In genomic region chr20:44856442-44856841, GRCh38 we compare ENCODE assay signal across 20 cellular contexts. TPM values are rescaled to one million over a fixed set of nuclear protein-coding genes. Genes with fewer than 3 reads are reported as not detected.
DNase-seq lines count a peak whose midpoint lies in the region; ATAC-seq, FAIRE-seq and TF ChIP-seq lines count a peak whose summit lies in the region.
"Had no signal": no experiment of that assay in that cellular context is flagged by ENCODE, and none has a peak within 500 bp of the region (broad histone marks: within the 10 kb centered on the region; RNA-seq: fewer than 3 reads in every experiment).

No MANE protein-coding gene starts in this region.

- H3K9me2 ChIP-seq in OCI-LY7 (ENCODE audit: insufficient read depth, low read length), result no peaks in the 10 kb centered on the region

- peaks cover 24% of the 10 kb centered on the region for H3K4me1 ChIP-seq in Caco-2
- H3K4me1 ChIP-seq in OCI-LY7 (ENCODE audit: insufficient read depth, low read length, poor library complexity, severe bottlenecking), result peaks cover 5% of the 10 kb centered on the region
- peaks cover 0 to 33% (median 19%) of the 10 kb centered on the region in 4 donors for H3K4me1 ChIP-seq in esophagus muscularis mucosa
- peaks cover 0 to 6% (median 0%) of the 10 kb centered on the region in 3 donors for H3K4me1 ChIP-seq in pancreas
- no peaks in the 10 kb centered on the region for H3K4me1 ChIP-seq in left lung
- H3K4me1 ChIP-seq: BLaER1 had no signal

- H3K4me3 Mint-ChIP-seq in Caco-2 (ENCODE audit: unreplicated experiment), result peak overlapping the region; percentile 13
- H3K4me3 Mint-ChIP-seq: CD8-positive, alpha-beta T cell had no signal

- no peak for TF ChIP-seq CTCF in Caco-2 (IDR thresholded peaks at IDR 0.05; ENCODE audit: insufficient read depth in 1 of 2, low read depth in 1 of 2, low read length in 1 of 2, severe bottlenecking in 1 of 2, unreplicated experiment in 1 of 2)
- TF ChIP-seq CTCF in OCI-LY7 (conservative IDR thresholded peaks at IDR 0.05; ENCODE audit: low read length), result no peak
- TF ChIP-seq CTCF in esophagus muscularis mucosa (IDR thresholded peaks at IDR 0.05), result no peak
- TF ChIP-seq CTCF in pancreas (IDR thresholded peaks at IDR 0.05), result no peak
- TF ChIP-seq CTCF in left lung (IDR thresholded peaks at IDR 0.05), result no peak

- H3K27me3 ChIP-seq in Caco-2 (replicated peaks; ENCODE audit: control insufficient read depth, insufficient read depth, low read length) (no peaks in the 10 kb centered on the region), esophagus muscularis mucosa (no peaks in the 10 kb centered on the region), pancreas (no peaks in the 10 kb centered on the region), left lung (no peaks in the 10 kb centered on the region)
- H3K27me3 ChIP-seq: BLaER1, Peyer's patch had no signal

- no peaks in the 10 kb centered on the region for H3K27me3 Mint-ChIP-seq in Caco-2 (ENCODE audit: insufficient read depth, unreplicated experiment)

- BruUV-seq in Caco-2 (replicated peaks; lab: Mats Ljungman, UMichigan), result no TSS peak
- BruUV-seq in OCI-LY7 (replicated peaks; lab: Mats Ljungman, UMichigan), result no TSS peak

- WGBS in esophagus muscularis mucosa, result 58% methylated on average over 2 of the region's 2 CpGs
- WGBS in pancreas, 2 donors, result 27 to 32% methylated on average over 2 of the region's 2 CpGs

- CTCF ChIA-PET in Caco-2 (lab: Charles Lee) (interaction anchor here (0.6 to 1.7 kb wide), 5 partner anchors 10 to 239 kb away, joined by 3 to 12 read pairs (median 5); no protein-coding TSS in a partner anchor), OCI-LY7 (lab: Charles Lee; ENCODE audit: unreplicated experiment) (interaction anchor here (1.0 kb wide), 1 partner anchor 240 kb away, joined by 3 read pairs; no protein-coding TSS in a partner anchor)

- peak overlapping the region; percentile 86; the same call in 1 of the 2 replicates for H2AFZ ChIP-seq in OCI-LY7 (ENCODE audit: low read length)

- no peaks in the 10 kb centered on the region for H3K79me2 ChIP-seq in OCI-LY7 (ENCODE audit: insufficient read depth, low read depth, low read length)

- FAIRE-seq in pancreas (lab: Jason Lieb, UNC) (no peak), GM12892 (lab: Jason Lieb, UNC) (no peak)
- FAIRE-seq: A549 had no signal

- POLR2A ChIA-PET in Caco-2 (lab: Charles Lee) (interaction anchor here (0.5 to 1.5 kb wide), 3 partner anchors 29 to 722 kb away, joined by 3 to 9 read pairs (median 6); partner anchors contain the start of genes SYS1 and YWHAB), OCI-LY7 (lab: Charles Lee) (interaction anchor here (0.6 kb wide), 1 partner anchor 26 kb away, joined by 3 read pairs; no protein-coding TSS in a partner anchor)

- no peak overlapping the region for H3K4me2 ChIP-seq in OCI-LY7 (ENCODE audit: low read length)
- H3K4me2 ChIP-seq: A549, BLaER1, KMS-11 had no signal

- no peak for TF ChIP-seq POLR2A in esophagus muscularis mucosa (IDR thresholded peaks at IDR 0.05; ENCODE audit: low read depth)
- TF ChIP-seq POLR2A in GM12892 (IDR thresholded peaks at IDR 0.05; ENCODE audit: low read depth, low read length), result no peak

- H3K9me3 Mint-ChIP-seq in Caco-2 (ENCODE audit: unreplicated experiment), result peaks cover 25% of the 10 kb centered on the region
- H3K9me3 Mint-ChIP-seq: CD8-positive, alpha-beta T cell had no signal

- intact Hi-C loops in Caco-2 (cut with micrococcal nuclease; ENCODE audit: unreplicated experiment), result loop anchor here (1.0 to 2.0 kb wide), 2 partner anchors 8 to 28 kb away; partner anchors contain the start of gene YWHAB
- intact Hi-C loops in OCI-LY7 (cut with micrococcal nuclease; ENCODE audit: unreplicated experiment), result no loop called here
- intact Hi-C loops in esophagus muscularis mucosa (cut with DNase I), result no loop called here
- intact Hi-C loops in pancreas (cut with DNase I), result no loop called here
- intact Hi-C loops in left lung (cut with DNase I), result no loop called here

- H3K36me3 ChIP-seq in Caco-2 (ENCODE audit: control insufficient read depth, insufficient read depth, low read length), result no peaks in the 10 kb centered on the region
- no peaks in the 10 kb centered on the region for H3K36me3 ChIP-seq in OCI-LY7 (ENCODE audit: insufficient read depth, low read length)
- no peaks in the 10 kb centered on the region for H3K36me3 ChIP-seq in esophagus muscularis mucosa
- H3K36me3 ChIP-seq in pancreas, result no peaks in the 10 kb centered on the region
- no peaks in the 10 kb centered on the region for H3K36me3 ChIP-seq in left lung
- H3K36me3 ChIP-seq: BLaER1, Peyer's patch had no signal

- H3K27ac Mint-ChIP-seq in Caco-2 (ENCODE audit: unreplicated experiment), result peak overlapping the region; percentile 86
- H3K27ac Mint-ChIP-seq: CD8-positive, alpha-beta T cell had no signal

- H3K27ac ChIP-seq in OCI-LY7 (ENCODE audit: low read depth, low read length, poor library complexity, severe bottlenecking) (no peak overlapping the region), esophagus muscularis mucosa (replicated peaks in 1 of 4) (no peak overlapping the region), pancreas (no peak overlapping the region), left lung (no peak overlapping the region)
- H3K27ac ChIP-seq: A549, BLaER1, KMS-11, Peyer's patch had no signal

- TF ChIP-seq EP300 in esophagus muscularis mucosa (IDR thresholded peaks at IDR 0.05), result no peak

- H4K20me1 ChIP-seq in OCI-LY7 (ENCODE audit: insufficient read depth, low read length), result no peaks in the 10 kb centered on the region
- H4K20me1 ChIP-seq: BLaER1 had no signal

- no peaks in the 10 kb centered on the region for H3K36me3 Mint-ChIP-seq in Caco-2 (ENCODE audit: insufficient read depth, unreplicated experiment)
- H3K36me3 Mint-ChIP-seq: CD8-positive, alpha-beta T cell had no signal

- H3K4me3 ChIP-seq in Caco-2 (ENCODE audit: low read depth, low read length), result no peak overlapping the region
- H3K4me3 ChIP-seq in OCI-LY7 (ENCODE audit: low read depth, low read length, poor library complexity, severe bottlenecking), result no peak overlapping the region
- H3K4me3 ChIP-seq in esophagus muscularis mucosa, result no peak overlapping the region
- H3K4me3 ChIP-seq in pancreas, result no peak overlapping the region
- H3K4me3 ChIP-seq in left lung, result no peak overlapping the region
- H3K4me3 ChIP-seq: A549, BLaER1, Peyer's patch had no signal

- H3K9me3 ChIP-seq in Caco-2 (no peaks in the 10 kb centered on the region), OCI-LY7 (ENCODE audit: low read length) (peaks cover 15% of the 10 kb centered on the region; the same call in 1 of the 2 replicates), esophagus muscularis mucosa (no peaks in the 10 kb centered on the region), pancreas (no peaks in the 10 kb centered on the region), left lung (no peaks in the 10 kb centered on the region)
- H3K9me3 ChIP-seq: A549, Peyer's patch had no signal

- peaks cover 29% of the 10 kb centered on the region for H3K4me1 Mint-ChIP-seq in Caco-2 (ENCODE audit: low read depth, unreplicated experiment)

- in situ Hi-C loops in ACHN (cut with HindIII; ENCODE audit: low pct_ligation_motif_present, low pct_unique_long_range_greater_than_20kb, low sequenced_read_pairs), result no loop called here

- ATAC-seq in pancreas (peak; percentile 70 to 91 (median 82)), left lung (no peak)
- ATAC-seq: CD8-positive, alpha-beta T cell had no signal

- peak; percentile 86 to 90 for DNase-seq in Caco-2
- no peak for DNase-seq in OCI-LY7 (ENCODE audit: low spot score)
- peak; percentile 2 for DNase-seq in esophagus muscularis mucosa (ENCODE audit: extremely low spot score)
- DNase-seq in pancreas, result peak in 1 of 6 donors; percentile 42
- no peak for DNase-seq in ACHN
- DNase-seq in left lung, result no peak
- DNase-seq in GM12892 (ENCODE audit: insufficient read length), result no peak
- DNase-seq: CD8-positive, alpha-beta T cell; GOT3; NCI-H1048; NCI-H146; NCI-H2029 treated with DMSO at 0.1 percent for 48 hours; NCI-H2171; NCI-H526; Peyer's patch; Right ventricle myocardium superior had no signal

RNA-seq across cellular contexts. Expression of gene YWHAB, which starts 29.1 kb away (rescaled TPM):
- total RNA-seq in Caco-2 (2022) (522 and 539 TPM in 2 replicates), OCI-LY7 (2022) (245 and 256 TPM in 2 replicates), esophagus muscularis mucosa (100 to 1,000 TPM; 121 to 140 (median 130) TPM), pancreas (10 to 100 TPM; 24.9 to 87.3 (median 47.0) TPM), left lung (100 to 1,000 TPM; 188 to 228 TPM)
- total RNA-seq in OCI-LY7 (2014; rRNA removed; shearing (Covaris generic)), result 60.5 and 72.8 TPM in 2 replicates
- polyA plus RNA-seq in pancreas, result 10 to 100 TPM; 17.9 to 47.4 TPM
- 138 TPM for polyA plus RNA-seq in GM12892 (2012; ENCODE audit: missing spikeins)

RNA-seq across cellular contexts. Expression of gene RIMS4, which starts 46.1 kb away (rescaled TPM):
- total RNA-seq in Caco-2 (2022) (7.8 and 9.0 TPM in 2 replicates), OCI-LY7 (2022) (0.13 TPM in 1 of 2 replicates, not detected in the other), esophagus muscularis mucosa (1 to 10 TPM; 1.2 to 2.6 (median 1.9) TPM), pancreas (under 1 TPM in 5 of 6 donors, not detected in 1; 0.03 to 0.20 (median 0.09) TPM), left lung (1 to 10 TPM in 1 of 2 donors, under 1 TPM in 1; 0.47 to 4.5 TPM)
- not detected in 2 replicates for total RNA-seq in OCI-LY7 (2014; rRNA removed; shearing (Covaris generic))
- under 1 TPM; 0.07 to 0.08 TPM for polyA plus RNA-seq in pancreas
- not detected for polyA plus RNA-seq in GM12892 (2012; ENCODE audit: missing spikeins)
- total RNA-seq: CD8-positive, alpha-beta T cell; MCF 10A had no signal

RNA-seq across cellular contexts. Expression of gene PABPC1L, which starts 53.4 kb away (rescaled TPM):
- total RNA-seq in Caco-2 (2022), result 242 and 255 TPM in 2 replicates
- total RNA-seq in OCI-LY7 (2014; rRNA removed; shearing (Covaris generic)), result 48.8 and 58.7 TPM in 2 replicates
- total RNA-seq in OCI-LY7 (2022), result 171 and 203 TPM in 2 replicates
- 1 to 10 TPM; 2.0 to 5.9 (median 2.9) TPM for total RNA-seq in esophagus muscularis mucosa
- total RNA-seq in pancreas, result 10 to 100 TPM; 18.7 to 64.5 (median 22.4) TPM
- polyA plus RNA-seq in pancreas, result 100 to 1,000 TPM; 150 to 156 TPM
- total RNA-seq in left lung, result 10 to 100 TPM; 41.2 to 41.3 TPM
- 37.8 TPM for polyA plus RNA-seq in GM12892 (2012; ENCODE audit: missing spikeins)

Comparison
In these comparisons a context has a peak if more than half of its experiments do, and no peak if none do; other contexts are left out.
1. DNase-seq: peak in Caco-2 (2 of 2) and esophagus muscularis mucosa (single experiment); none in OCI-LY7 (single experiment), ACHN (single experiment), left lung (0 of 2) and GM12892 (single experiment).